9 cellular contexts compared by ENCODE assay signal in the genomic region with DNA sequence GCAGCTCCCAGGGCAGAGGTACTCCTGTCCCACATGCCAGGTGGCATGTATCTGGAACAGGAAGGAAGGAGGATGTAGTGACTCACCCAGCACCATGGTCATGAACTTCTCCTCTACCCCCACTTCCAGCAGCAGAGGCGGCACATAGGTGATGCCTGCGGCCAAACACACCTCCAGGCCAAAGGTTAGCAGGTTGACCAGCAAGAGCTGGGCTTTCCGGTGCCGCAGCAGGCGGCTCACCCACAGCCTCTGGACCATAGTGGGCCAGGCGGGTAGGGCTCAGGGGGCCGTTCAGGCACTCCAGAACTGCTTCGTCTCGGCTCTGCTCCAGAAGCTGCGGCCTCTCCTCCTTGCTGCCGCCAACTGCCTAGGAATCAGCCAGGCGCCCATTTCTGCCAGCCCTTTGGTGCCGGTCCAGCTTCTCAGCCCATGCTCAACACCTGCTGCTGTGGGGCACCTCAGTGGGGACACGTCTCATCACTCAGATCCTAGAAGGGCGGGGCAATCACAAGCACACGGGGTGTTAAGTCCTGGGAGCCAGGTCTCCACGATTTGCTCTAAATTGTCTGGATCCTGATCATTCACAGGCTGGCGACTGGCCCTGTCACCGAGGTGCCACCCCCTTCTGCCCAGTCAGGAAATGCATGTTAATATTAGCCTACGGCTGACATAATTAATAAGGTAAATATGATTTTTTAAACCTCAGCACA. TPM values are rescaled to one million over a fixed set of nuclear protein-coding genes. Genes with fewer than 3 reads are reported as not detected.
DNase-seq lines count a peak whose midpoint lies in the region; ATAC-seq, FAIRE-seq and TF ChIP-seq lines count a peak whose summit lies in the region.
"Had no signal": no experiment of that assay in that cellular context is flagged by ENCODE, and none has a peak within 500 bp of the region (broad histone marks: within the 10 kb centered on the region; RNA-seq: fewer than 3 reads in every experiment).

No MANE protein-coding gene starts in this region.

- DNase-seq in LNCaP clone FGC (ENCODE audit: low read depth), result peak; percentile 90
- DNase-seq in GM12878 (ENCODE audit: low read depth, low spot score), result no peak
- DNase-seq in KBM-7, result no peak
- no peak for DNase-seq in DMS153 treated with DMSO at 0.1 percent for 48 hours (lab: John Stamatoyannopoulos, UW; ENCODE audit: unreplicated experiment)
- no peak for DNase-seq in AG20443 (ENCODE audit: low spot score)
- DNase-seq: BE2C had no signal

- no TSS peak for BruUV-seq in GM12878 (replicated peaks; lab: Mats Ljungman, UMichigan)

- no peak for TF ChIP-seq CTCF in LNCaP clone FGC (IDR thresholded peaks at IDR 0.05; ENCODE audit: control insufficient read depth, extremely low read depth, insufficient read depth)
- no peak for TF ChIP-seq CTCF in GM12878 (IDR thresholded peaks at IDR 0.05 in 2 of 3, conservative IDR thresholded peaks at IDR 0.05 in 1 of 3; ENCODE audit: control insufficient read depth in 2 of 3, extremely low read depth in 1 of 3, insufficient read depth in 1 of 3, low read depth in 3 of 3, low read length in 3 of 3)
- TF ChIP-seq CTCF in liver (IDR thresholded peaks at IDR 0.05; ENCODE audit: low read depth, low read length, missing input control), result no peak

- no peaks in the 10 kb centered on the region for H4K20me1 ChIP-seq in BLaER1
- H4K20me1 ChIP-seq in GM12878 (ENCODE audit: control insufficient read depth, insufficient read depth), result no peaks in the 10 kb centered on the region

- RAD21 ChIA-PET in GM12878 (lab: Charles Lee; ENCODE audit: unreplicated experiment), result interaction anchor here (11.4 kb wide), 1 partner anchor 47 kb away, joined by 194 read pairs; no protein-coding TSS in a partner anchor

- H3K27me3 ChIP-seq in BLaER1 (no peaks in the 10 kb centered on the region), GM12878 (replicated peaks in 1 of 2; ENCODE audit: control insufficient read depth in 2 of 2, insufficient read depth in 2 of 2, low read length in 1 of 2) (no peaks in the 10 kb centered on the region), liver (ENCODE audit: control insufficient read depth in 4 of 4, insufficient read depth in 4 of 4, low read length in 3 of 4) (no peaks in the 10 kb centered on the region)
- H3K27me3 ChIP-seq: BE2C had no signal

- H3K36me3 ChIP-seq in BLaER1 (peaks cover 9% of the 10 kb centered on the region; the same call in 1 of the 2 replicates), GM12878 (ENCODE audit: control insufficient read depth in 2 of 2, insufficient read depth in 2 of 2, low read length in 1 of 2) (no peaks in the 10 kb centered on the region), liver (ENCODE audit: control insufficient read depth in 4 of 4, insufficient read depth in 3 of 4, low read depth in 1 of 4, low read length in 3 of 4) (peaks cover 0 to 8% (median 4%) of the 10 kb centered on the region in 4 donors)
- H3K36me3 ChIP-seq: BE2C had no signal

- no peak overlapping the region for H2AFZ ChIP-seq in GM12878 (ENCODE audit: control insufficient read depth, low read depth, low read length)

- POLR2A ChIA-PET in GM12878 (lab: Charles Lee), result interaction anchor here (0.5 to 7.8 kb wide), 5 partner anchors 38 to 109 kb away, joined by 3 to 89 read pairs (median 3); no protein-coding TSS in a partner anchor

- H3K9me3 ChIP-seq in BLaER1, result no peaks in the 10 kb centered on the region
- no peaks in the 10 kb centered on the region for H3K9me3 ChIP-seq in GM12878 (replicated peaks; ENCODE audit: control insufficient read depth, insufficient read depth, low read length)
- H3K9me3 ChIP-seq in liver (ENCODE audit: control insufficient read depth in 4 of 4, low read length in 3 of 4), result no peaks in the 10 kb centered on the region
- H3K9me3 ChIP-seq: BE2C had no signal

- H3K4me2 ChIP-seq in BLaER1 (peak overlapping the region; percentile 81), GM12878 (ENCODE audit: control insufficient read depth, insufficient read depth) (no peak overlapping the region; the same call in 1 of the 2 replicates)

- TF ChIP-seq RAD21 in GM12878 (IDR thresholded peaks at IDR 0.05; ENCODE audit: insufficient read depth, low read depth, low read length) (no peak), liver (IDR thresholded peaks at IDR 0.05) (peak; percentile 39 to 64)

- no peak for TF ChIP-seq EP300 in GM12878 (IDR thresholded peaks at IDR 0.05; ENCODE audit: borderline replicate concordance in 1 of 2, control insufficient read depth in 1 of 2, low read depth in 2 of 2, low read length in 2 of 2)

- no peak for ATAC-seq in GM12878
- no peak for ATAC-seq in HG02588 (IDR thresholded peaks at IDR 0.05; ENCODE audit: unreplicated experiment)

- H3K4me3 ChIP-seq in BLaER1 (no peak overlapping the region), LNCaP clone FGC (ENCODE audit: low read depth, low read length) (peak overlapping the region; percentile 67), GM12878 (no peak overlapping the region), liver (ENCODE audit: low read depth in 1 of 3, low read length in 3 of 3) (peak overlapping the region in 1 of 3 donors; percentile 21)

- H3K79me2 ChIP-seq in GM12878 (ENCODE audit: control insufficient read depth, insufficient read depth, low read length), result peaks cover 5% of the 10 kb centered on the region

- in situ Hi-C loops in GM12878 (cut with MboI) (loop anchor here (5.0 kb wide), 1 partner anchor 43 kb away; no protein-coding TSS in a partner anchor), KBM-7 (cut with MboI; ENCODE audit: low pct_unique_long_range_greater_than_20kb, low sequenced_read_pairs) (no loop called here)

- TF ChIP-seq POLR2A in GM12878 (IDR thresholded peaks at IDR 0.05; ENCODE audit: low read depth, low read length), result no peak

- CTCF ChIA-PET in GM12878 (lab: Yijun Ruan, JAX), result interaction anchor here (1.0 to 31.9 kb wide), 5 partner anchors 14 to 313 kb away, joined by 4 to 1339 read pairs (median 6); a partner anchor contains a TSS

- peak overlapping the region; percentile 74 for H3K27ac ChIP-seq in BLaER1
- no peak overlapping the region for H3K27ac ChIP-seq in GM12878 (ENCODE audit: control insufficient read depth, insufficient read depth)
- H3K27ac ChIP-seq in liver (ENCODE audit: low read depth in 1 of 2, low read length in 2 of 2), result peak overlapping the region; percentile 86 to 94

- intact Hi-C loops in GM12878 (cut with micrococcal nuclease; ENCODE audit: unreplicated experiment), result no loop called here

- 87% methylated on average over 20 of the region's 20 CpGs for WGBS in GM12878 (ENCODE audit: insufficient coverage, insufficient replicate concordance, low lambda C conversion rate, missing lambda C conversion rate)
- WGBS in liver, result 30% methylated on average over 20 of the region's 20 CpGs

- H3K4me1 ChIP-seq in BLaER1 (peaks cover 94% of the 10 kb centered on the region), GM12878 (ENCODE audit: control insufficient read depth, insufficient read depth, low read length) (peaks cover 45% of the 10 kb centered on the region), liver (ENCODE audit: control insufficient read depth in 4 of 4, insufficient read depth in 4 of 4, low read length in 3 of 4) (peaks cover 24 to 85% (median 67%) of the 10 kb centered on the region in 4 donors)
- H3K4me1 ChIP-seq: BE2C had no signal

- SMC1A ChIA-PET in GM12878 (lab: Charles Lee; ENCODE audit: uncharacterized antibody, unreplicated experiment), result interaction anchor here (1.4 to 26.7 kb wide), 4 partner anchors 15 to 313 kb away, joined by 4 to 1008 read pairs (median 52); a partner anchor contains a TSS

- FAIRE-seq in GM12878 (lab: Jason Lieb, UNC), result no peak

- H3K9ac ChIP-seq in BLaER1 (peak overlapping the region; percentile 56), GM12878 (ENCODE audit: control insufficient read depth, insufficient read depth, low read length) (no peak overlapping the region), liver (ENCODE audit: low read depth in 1 of 2, low read length in 2 of 2) (peak overlapping the region in 1 of 2 donors; percentile 56)

TF ChIP-seq in liver, 16 proteins besides CTCF, POLR2A, EP300 and RAD21 (continues in another document):
- TF ChIP-seq JUND (IDR thresholded peaks at IDR 0.05), result peak; percentile 93 to 97

RNA-seq across cellular contexts. Expression of a gene that starts 15.8 kb away (rescaled TPM):
- total RNA-seq in GM12878 (2013; cell fraction: nucleolus; rRNA removed), result 17.9 and 20.3 TPM in 2 replicates
- total RNA-seq in GM12878 (2014; rRNA removed), result 8.8 and 10.3 TPM in 2 replicates
- 3.8 and 4.4 TPM in 2 replicates for total RNA-seq in GM12878 (2014; rRNA removed; fragmentation: Illumina TruSeq; extraction: Trizol)
- 9.8 and 9.9 TPM in 2 replicates for total RNA-seq in GM12878 (2021)
- 1.1 TPM for polyA plus RNA-seq in GM12878 (2011; ENCODE audit: low read depth)
- polyA plus RNA-seq in GM12878 (2011; rRNA removed), result 6.5 and 10.2 TPM in 2 replicates
- polyA plus RNA-seq in GM12878 (2011; cell fraction: cytosol; rRNA removed), result 10.3 and 13.0 TPM in 2 replicates
- polyA plus RNA-seq in GM12878 (2011; cell fraction: nucleus; rRNA removed), result 28.7 and 39.6 TPM in 2 replicates
- 2.1 TPM in 2 replicates for polyA plus RNA-seq in GM12878 (2012)
- 3.7 and 3.9 TPM in 2 replicates for polyA plus RNA-seq in GM12878 (2014; fragmentation: Illumina TruSeq; extraction: Trizol)
- polyA plus RNA-seq in GM12878 (2014; fragmentation: Nextera tagmentation; extraction: Ambion mirVana), result under 1 TPM; 0.26 to 0.60 TPM
- polyA plus RNA-seq in GM12878 (2014; rRNA removed), result 7.2 and 7.5 TPM in 2 replicates
- polyA plus RNA-seq in GM12878 (2016; fragmentation: Nextera tagmentation; extraction: Ambion mirVana), result 1 to 10 TPM; 1.2 to 1.4 TPM
- 4.8 and 7.7 TPM in 2 replicates for polyA minus RNA-seq in GM12878 (2011; rRNA and poly(A)+ RNA removed)
- polyA minus RNA-seq in GM12878 (2011; cell fraction: cytosol; rRNA and poly(A)+ RNA removed), result 2.4 and 3.7 TPM in 2 replicates
- polyA minus RNA-seq in GM12878 (2011; cell fraction: nucleus; rRNA and poly(A)+ RNA removed), result 5.4 and 8.4 TPM in 2 replicates
- 1 to 10 TPM; 5.9 to 9.9 TPM for total RNA-seq in liver
- polyA plus RNA-seq in liver, result 1 to 10 TPM; 5.3 to 5.6 TPM

RNA-seq across cellular contexts. Expression of a gene that starts 32.7 kb away (rescaled TPM):
- 64.5 and 67.4 TPM in 2 replicates for total RNA-seq in GM12878 (2013; cell fraction: nucleolus; rRNA removed)
- 20.1 and 22.5 TPM in 2 replicates for total RNA-seq in GM12878 (2014; rRNA removed)
- 36.2 and 39.0 TPM in 2 replicates for total RNA-seq in GM12878 (2014; rRNA removed; fragmentation: Illumina TruSeq; extraction: Trizol)
- total RNA-seq in GM12878 (2021), result 70.7 and 71.5 TPM in 2 replicates
- 12.2 TPM for polyA plus RNA-seq in GM12878 (2011; ENCODE audit: low read depth)
- 21.8 and 27.6 TPM in 2 replicates for polyA plus RNA-seq in GM12878 (2011; rRNA removed)
- polyA plus RNA-seq in GM12878 (2011; cell fraction: cytosol; rRNA removed), result 8.6 and 10.9 TPM in 2 replicates
- polyA plus RNA-seq in GM12878 (2011; cell fraction: nucleus; rRNA removed), result 14.3 and 15.4 TPM in 2 replicates
- 16.3 and 17.6 TPM in 2 replicates for polyA plus RNA-seq in GM12878 (2012)
- 24.6 and 32.2 TPM in 2 replicates for polyA plus RNA-seq in GM12878 (2014; fragmentation: Illumina TruSeq; extraction: Trizol)
- polyA plus RNA-seq in GM12878 (2014; fragmentation: Nextera tagmentation; extraction: Ambion mirVana), result 10 to 100 TPM in 1 of 2 experiments, 1 to 10 TPM in 1; 5.2 to 11.9 TPM
- polyA plus RNA-seq in GM12878 (2014; rRNA removed), result 13.6 and 16.8 TPM in 2 replicates
- polyA plus RNA-seq in GM12878 (2016; fragmentation: Nextera tagmentation; extraction: Ambion mirVana), result 1 to 10 TPM; 6.5 to 8.7 TPM
- polyA minus RNA-seq in GM12878 (2011; rRNA and poly(A)+ RNA removed), result 23.1 and 23.6 TPM in 2 replicates
- 14.8 and 18.2 TPM in 2 replicates for polyA minus RNA-seq in GM12878 (2011; cell fraction: cytosol; rRNA and poly(A)+ RNA removed)
- polyA minus RNA-seq in GM12878 (2011; cell fraction: nucleus; rRNA and poly(A)+ RNA removed), result 5.7 and 11.3 TPM in 2 replicates
- total RNA-seq in liver, result 10 to 100 TPM in 1 of 2 donors, 1 to 10 TPM in 1; 9.2 to 20.2 TPM
- polyA plus RNA-seq in liver, result 1 to 10 TPM; 3.5 to 4.7 TPM
